Comparison of ENCODE assay signal across 10 cellular contexts in genomic region chr18:63155910-63156773, GRCh38.
DNase-seq lines count a peak whose midpoint lies in the region; ATAC-seq and TF ChIP-seq lines count a peak whose summit lies in the region.
"Had no signal": no experiment of that assay in that cellular context is flagged by ENCODE, and none has a peak within 500 bp of the region (broad histone marks: within the 10 kb centered on the region; RNA-seq: fewer than 3 reads in every experiment).

No MANE protein-coding gene starts in this region.

- peaks cover 18% of the 10 kb centered on the region for H3K4me1 Mint-ChIP-seq in Calu3 (ENCODE audit: low read depth, unreplicated experiment)
- peaks cover 99% of the 10 kb centered on the region for H3K4me1 Mint-ChIP-seq in activated naive CD8-positive, alpha-beta T cell treated with anti-CD3 and anti-CD28 coated beads, Interleukin-2, amount 50 U/mL, for 24 hours

- TF ChIP-seq CTCF in Calu3 (IDR thresholded peaks at IDR 0.05; ENCODE audit: unreplicated experiment), result no peak
- no peak for TF ChIP-seq CTCF in HL-60 (IDR thresholded peaks at IDR 0.05; ENCODE audit: insufficient read depth, low read length)
- TF ChIP-seq CTCF in sigmoid colon (IDR thresholded peaks at IDR 0.05), result no peak

- H3K27ac ChIP-seq in HL-60 (replicated peaks) (peak overlapping the region; percentile 29), trophoblast cell (ENCODE audit: low read depth, low read length) (no peak overlapping the region), sigmoid colon (no peak overlapping the region)
- H3K27ac ChIP-seq: esophagus muscularis mucosa, SJSA1 had no signal

- DNase-seq in Calu3 (no peak), HL-60 (ENCODE audit: low read depth in 1 of 2, low spot score in 1 of 2) (no peak), trophoblast cell (no peak), KG1 (lab: John Stamatoyannopoulos, UW) (no peak), sigmoid colon (no peak), kidney glomerular epithelial cell (lab: John Stamatoyannopoulos, UW) (no peak), retina (no peak)
- no peak for DNase-seq in activated naive CD8-positive, alpha-beta T cell treated with anti-CD3 and anti-CD28 coated beads, Interleukin-2, amount 50 U/mL, for 24 hours

- H3K9me3 ChIP-seq in trophoblast cell (ENCODE audit: insufficient read depth, low read depth, low read length), result no peaks in the 10 kb centered on the region
- no peaks in the 10 kb centered on the region for H3K9me3 ChIP-seq in sigmoid colon
- H3K9me3 ChIP-seq: esophagus muscularis mucosa had no signal

- H3K4me1 ChIP-seq in trophoblast cell (ENCODE audit: control insufficient read depth in 1 of 2, insufficient read depth in 2 of 2, low read length in 2 of 2) (peaks cover 8 to 11% of the 10 kb centered on the region in 2 experiments), sigmoid colon (peaks cover 0 to 19% (median 12%) of the 10 kb centered on the region in 4 donors)

- peaks cover 38% of the 10 kb centered on the region for H3K27me3 Mint-ChIP-seq in Calu3 (ENCODE audit: unreplicated experiment)
- peaks cover 2% of the 10 kb centered on the region for H3K27me3 Mint-ChIP-seq in activated naive CD8-positive, alpha-beta T cell treated with anti-CD3 and anti-CD28 coated beads, Interleukin-2, amount 50 U/mL, for 24 hours

- H3K4me3 ChIP-seq in HL-60 (replicated peaks; ENCODE audit: insufficient read depth, low read length) (no peak overlapping the region), trophoblast cell (ENCODE audit: low read depth, low read length) (no peak overlapping the region), sigmoid colon (no peak overlapping the region)
- H3K4me3 ChIP-seq: SJSA1 had no signal

- no TSS peak for BruUV-seq in Calu3 (replicated peaks; lab: Mats Ljungman, UMichigan)

- no peak overlapping the region for H2BK12ac ChIP-seq in trophoblast cell (ENCODE audit: low read length)

- H3K4me3 Mint-ChIP-seq in Calu3 (ENCODE audit: low read depth, unreplicated experiment), result peak overlapping the region; percentile 72
- peak overlapping the region; percentile 83 for H3K4me3 Mint-ChIP-seq in activated naive CD8-positive, alpha-beta T cell treated with anti-CD3 and anti-CD28 coated beads, Interleukin-2, amount 50 U/mL, for 24 hours

- H3K36me3 ChIP-seq in trophoblast cell (ENCODE audit: control insufficient read depth in 1 of 2, insufficient read depth in 2 of 2, low read length in 2 of 2) (no peaks in the 10 kb centered on the region), sigmoid colon (no peaks in the 10 kb centered on the region)
- H3K36me3 ChIP-seq: esophagus muscularis mucosa, SJSA1 had no signal

- no peak overlapping the region for H3K27ac Mint-ChIP-seq in Calu3 (ENCODE audit: unreplicated experiment)
- peak overlapping the region; percentile 99 for H3K27ac Mint-ChIP-seq in activated naive CD8-positive, alpha-beta T cell treated with anti-CD3 and anti-CD28 coated beads, Interleukin-2, amount 50 U/mL, for 24 hours

- H2AK5ac ChIP-seq in trophoblast cell (ENCODE audit: low read length), result no peak overlapping the region

- no peak overlapping the region for H3K14ac ChIP-seq in trophoblast cell (ENCODE audit: low read length)

- CTCF ChIA-PET in Calu3 (lab: Charles Lee), result no interaction called here

- H4K12ac ChIP-seq in trophoblast cell (ENCODE audit: low read depth, low read length), result no peak overlapping the region

- no peaks in the 10 kb centered on the region for H3K36me3 Mint-ChIP-seq in Calu3 (ENCODE audit: insufficient read depth, unreplicated experiment)
- H3K36me3 Mint-ChIP-seq in activated naive CD8-positive, alpha-beta T cell treated with anti-CD3 and anti-CD28 coated beads, Interleukin-2, amount 50 U/mL, for 24 hours (ENCODE audit: low read depth), result peaks cover 17% of the 10 kb centered on the region

- H3K9me3 Mint-ChIP-seq in Calu3 (ENCODE audit: low read depth, unreplicated experiment), result no peaks in the 10 kb centered on the region
- no peaks in the 10 kb centered on the region for H3K9me3 Mint-ChIP-seq in activated naive CD8-positive, alpha-beta T cell treated with anti-CD3 and anti-CD28 coated beads, Interleukin-2, amount 50 U/mL, for 24 hours

- H3K27me3 ChIP-seq in HL-60 (ENCODE audit: insufficient read depth, poor library complexity, severe bottlenecking) (no peaks in the 10 kb centered on the region), trophoblast cell (ENCODE audit: insufficient read depth, low read length) (no peaks in the 10 kb centered on the region), sigmoid colon (no peaks in the 10 kb centered on the region)
- H3K27me3 ChIP-seq: esophagus muscularis mucosa, SJSA1 had no signal

- H3K4ac ChIP-seq in trophoblast cell (ENCODE audit: low read depth, low read length), result no peak overlapping the region

- no peak overlapping the region for H3K9ac ChIP-seq in trophoblast cell (ENCODE audit: low read length)

- H3K4me2 ChIP-seq in trophoblast cell (ENCODE audit: low read length), result no peak overlapping the region

- H3K79me2 ChIP-seq in trophoblast cell (ENCODE audit: control insufficient read depth, insufficient read depth, low read length, poor library complexity), result no peaks in the 10 kb centered on the region

- H2BK5ac ChIP-seq in trophoblast cell (ENCODE audit: low read depth, low read length, poor library complexity), result no peak overlapping the region

- TF ChIP-seq POLR2A in sigmoid colon (IDR thresholded peaks at IDR 0.05), result no peak

- no peak overlapping the region for H4K91ac ChIP-seq in trophoblast cell (ENCODE audit: low read depth, low read length)

- no peak overlapping the region for H3K23ac ChIP-seq in trophoblast cell (ENCODE audit: low read length)

- no peak for ATAC-seq in activated naive CD8-positive, alpha-beta T cell treated with anti-CD3 and anti-CD28 coated beads, Interleukin-2, amount 50 U/mL, for 24 hours

- H3K79me1 ChIP-seq in trophoblast cell (ENCODE audit: low read length), result no peaks in the 10 kb centered on the region

- H4K8ac ChIP-seq in trophoblast cell (ENCODE audit: low read depth, low read length), result no peak overlapping the region

- no peak overlapping the region for H2AFZ ChIP-seq in trophoblast cell (ENCODE audit: insufficient read depth, low read length, poor library complexity)

- TF ChIP-seq EP300 in sigmoid colon (IDR thresholded peaks at IDR 0.05), result no peak

- intact Hi-C loops in Calu3 (cut with micrococcal nuclease; ENCODE audit: unreplicated experiment) (loop anchor here (5.0 kb wide), 1 partner anchor 139 kb away; no protein-coding TSS in a partner anchor), sigmoid colon (cut with DNase I) (no loop called here)

- H3K18ac ChIP-seq in trophoblast cell (ENCODE audit: low read length), result no peak overlapping the region

- H2BK120ac ChIP-seq in trophoblast cell (ENCODE audit: insufficient read depth, low read length, poor library complexity), result peak overlapping the region; percentile 40

- no CpG with 5 or more reads among the region's 14 CpGs for WGBS in trophoblast cell (ENCODE audit: extremely low coverage, insufficient coverage, insufficient read length)
- WGBS in sigmoid colon, 2 donors, result 40 to 57% methylated on average over 14 of the region's 14 CpGs
